Comparison of ENCODE assay signal across 8 cellular contexts in genomic region chr16:89490386-89491237, GRCh38. TPM values are rescaled to one million over a fixed set of nuclear protein-coding genes. Genes with fewer than 3 reads are reported as not detected.
DNase-seq lines count a peak whose midpoint lies in the region; ATAC-seq and TF ChIP-seq lines count a peak whose summit lies in the region.

Gene ANKRD11 (minus strand): TSS chr16:89490561. CDS start chr16:89317019, 173,542 bp downstream.

- peak within 1 kb of the TSS; percentile 66 for H3K4me3 ChIP-seq in IMR-90 (ENCODE audit: insufficient read depth, low read depth, low read length)
- H3K4me3 ChIP-seq in mononuclear cell (ENCODE audit: low read length), result peak within 1 kb of the TSS; percentile 95

- no peak within 1 kb of the TSS for H2BK120ac ChIP-seq in IMR-90 (ENCODE audit: low read depth, low read length)

- peak within 1 kb of the TSS; percentile 75; the same call in 1 of the 2 replicates for H3K56ac ChIP-seq in IMR-90 (ENCODE audit: extremely low read depth, insufficient read depth, low read length)

- BruUV-seq in IMR-90 (replicated peaks; lab: Mats Ljungman, UMichigan), result no TSS peak

- H3K79me1 ChIP-seq in IMR-90 (ENCODE audit: low read depth in 1 of 2, low read length in 2 of 2), result peaks cover 20 to 55% of the 10 kb centered on the region in 2 experiments

- H3K9me3 ChIP-seq in IMR-90 (ENCODE audit: control insufficient read depth, insufficient read depth, low read length), result no peaks in the 10 kb centered on the region
- no peaks in the 10 kb centered on the region for H3K9me3 ChIP-seq in mononuclear cell (ENCODE audit: low read depth, low read length)

- intact Hi-C loops in IMR-90 (cut with micrococcal nuclease), result loop anchor here (1.0 to 2.0 kb wide), 2 partner anchors 18 to 158 kb away; partner anchors contain the start of gene SPG7

- H2BK15ac ChIP-seq in IMR-90 (ENCODE audit: low read depth, low read length), result no peak within 1 kb of the TSS

- H3K27ac ChIP-seq in IMR-90 (ENCODE audit: insufficient read depth, low read length), result peak within 1 kb of the TSS; percentile 88

- H3K4me1 ChIP-seq in IMR-90 (ENCODE audit: control insufficient read depth, insufficient read depth, low read length) (peaks cover 13% of the 10 kb centered on the region), mononuclear cell (ENCODE audit: insufficient read depth, low read length) (peaks cover 63% of the 10 kb centered on the region)

- H3K18ac ChIP-seq in IMR-90 (ENCODE audit: low read depth, low read length), result peak within 1 kb of the TSS; percentile 16; the same call in 1 of the 2 replicates

- H2AFZ ChIP-seq in IMR-90 (replicated peaks; ENCODE audit: low read length, poor library complexity), result peak within 1 kb of the TSS; percentile 98

- peak within 1 kb of the TSS; percentile 11 for H3K14ac ChIP-seq in IMR-90 (replicated peaks; ENCODE audit: low read depth, low read length)

- peaks cover 3% of the 10 kb centered on the region; the same call in 1 of the 2 replicates for H3K36me3 ChIP-seq in IMR-90 (ENCODE audit: control insufficient read depth, insufficient read depth, low read length)

- peaks cover 17% of the 10 kb centered on the region for H3K9me1 ChIP-seq in IMR-90 (ENCODE audit: insufficient read depth, low read length)

- H3K4me2 ChIP-seq in IMR-90 (ENCODE audit: low read depth, low read length), result peak within 1 kb of the TSS; percentile 87

- in situ Hi-C loops in IMR-90 (cut with MboI; ENCODE audit: low sequenced_read_pairs), result no loop called here

- peak; percentile 95 for TF ChIP-seq POLR2A in IMR-90 (IDR thresholded peaks at IDR 0.05; ENCODE audit: low read depth, low read length)

- H3K23ac ChIP-seq in IMR-90 (ENCODE audit: low read depth, low read length), result peak within 1 kb of the TSS; percentile 89

- peak within 1 kb of the TSS; percentile 41; the same call in 1 of the 2 replicates for H4K5ac ChIP-seq in IMR-90 (ENCODE audit: low read depth, low read length)

- TF ChIP-seq RAD21 in IMR-90 (IDR thresholded peaks at IDR 0.05; ENCODE audit: low read length), result no peak

- peak within 1 kb of the TSS; percentile 38 for H4K91ac ChIP-seq in IMR-90 (ENCODE audit: insufficient read depth, low read depth, low read length)

- CTCF ChIA-PET in IMR-90 (lab: Yijun Ruan, JAX), result no interaction called here

- H2BK5ac ChIP-seq in IMR-90 (ENCODE audit: low read depth, low read length, poor library complexity, severe bottlenecking), result peak within 1 kb of the TSS; percentile 80

- dilution Hi-C loops in IMR-90 (cut with HindIII; ENCODE audit: low sequenced_read_pairs, unreplicated experiment), result no loop called here

- TF ChIP-seq CTCF in IMR-90 (conservative IDR thresholded peaks at IDR 0.05; ENCODE audit: low read depth, low read length), result no peak

- POLR2A ChIA-PET in IMR-90 (lab: Charles Lee; ENCODE audit: unreplicated experiment), result no interaction called here

- 0% methylated on average over 43 of the region's 105 CpGs; no CpG with 5 or more reads in 1 of the 2 experiments for WGBS in IMR-90 (ENCODE audit: extremely low coverage in 2 of 2, insufficient read length in 1 of 2), 2 experiments

- peak within 1 kb of the TSS; percentile 1 to 69; a peak in 2 of 4 replicates for H4K8ac ChIP-seq in IMR-90 (ENCODE audit: low read depth in 2 of 2, low read length in 2 of 2)

- H3K27me3 ChIP-seq in IMR-90 (ENCODE audit: control insufficient read depth, insufficient read depth, low read length), result no peaks in the 10 kb centered on the region
- no peaks in the 10 kb centered on the region for H3K27me3 ChIP-seq in mononuclear cell (ENCODE audit: insufficient read depth, low read length)

- ATAC-seq in GM21528 (IDR thresholded peaks at IDR 0.05; ENCODE audit: low FRiP score, unreplicated experiment) (peak; percentile 78), IMR-90 (ENCODE audit: low read depth) (peak; percentile 95)

- peaks cover 48% of the 10 kb centered on the region for H4K20me1 ChIP-seq in IMR-90 (ENCODE audit: insufficient read depth, low read length)

- H2AK9ac ChIP-seq in IMR-90 (replicated peaks; ENCODE audit: low read depth, low read length, poor library complexity), result peak within 1 kb of the TSS; percentile 96

- DNase-seq in DMS 273 (lab: John Stamatoyannopoulos, UW; ENCODE audit: unreplicated experiment) (peak; percentile 100), IMR-90 (peak; percentile 100), OCI-M1 (lab: John Stamatoyannopoulos, UW) (peak; percentile 100), activated T-cell treated with anti-CD3 and anti-CD28 coated beads for 24 hours (ENCODE audit: low read depth) (peak; percentile 98), epidermal melanocyte (ENCODE audit: insufficient read length, low spot score) (peak; percentile 98)
- DNase-seq in stimulated activated CD8-positive, alpha-beta memory T cell treated with anti-CD3 and anti-CD28 coated beads, Interleukin-4, amount 100 ng/mL, for 1 hour (ENCODE audit: low read depth in 2 of 2, low spot score in 1 of 2), result peak; percentile 91 to 97

- H2AK5ac ChIP-seq in IMR-90 (ENCODE audit: low read depth, low read length), result 0 out of 2 replicates have a peak within 1 kb of the TSS, but pooled peaks have one; percentile 53

- peak within 1 kb of the TSS; percentile 72; the same call in 1 of the 2 replicates for H3K4ac ChIP-seq in IMR-90 (ENCODE audit: low read depth, low read length)

- no peak within 1 kb of the TSS for H2BK20ac ChIP-seq in IMR-90 (ENCODE audit: low read depth, low read length)

- H3K9ac ChIP-seq in IMR-90 (ENCODE audit: low read depth, low read length), result peak within 1 kb of the TSS; percentile 67

TF ChIP-seq in IMR-90, 13 proteins besides CTCF, POLR2A, EP300 and RAD21:
- TF ChIP-seq FOS (IDR thresholded peaks at IDR 0.05; ENCODE audit: low read depth, low read length) (peak; percentile 45; the same call in 1 of the 2 replicates), ELK1 (IDR thresholded peaks at IDR 0.05; ENCODE audit: borderline replicate concordance, low read depth, low read length) (no peak), SMC3 (IDR thresholded peaks at IDR 0.05; ENCODE audit: low read depth, low read length) (peak; percentile 4; the same call in 1 of the 2 replicates), BHLHE40 (IDR thresholded peaks at IDR 0.05; ENCODE audit: low read depth, low read length) (peak; percentile 45; the same call in 1 of the 2 replicates), MAZ (IDR thresholded peaks at IDR 0.05; ENCODE audit: borderline replicate concordance, low read depth, low read length) (peak; percentile 69; the same call in 1 of the 2 replicates), CEBPB (IDR thresholded peaks at IDR 0.05; ENCODE audit: low read depth, low read length) (no peak)

RNA-seq across cellular contexts. Expression of gene ANKRD11, which starts in this region (rescaled TPM):
- total RNA-seq in IMR-90 (2012; rRNA removed) (28.1 and 46.8 TPM in 2 replicates), mononuclear cell (110 TPM)
- polyA plus RNA-seq in IMR-90 (2012; rRNA removed), result 67.8 and 71.9 TPM in 2 replicates
- 50.6 and 79.2 TPM in 2 replicates for polyA plus RNA-seq in IMR-90 (2012; cell fraction: cytosol; rRNA removed)
- polyA plus RNA-seq in IMR-90 (2012; cell fraction: nucleus; rRNA removed; ENCODE audit: low replicate concordance), result 174 and 231 TPM in 2 replicates

Comparison
In these comparisons a context has a peak if more than half of its experiments do, and no peak if none do; other contexts are left out.
1. Peak in every context shown above with its lines: DNase-seq, ATAC-seq, H3K4me3 ChIP-seq and H3K27ac ChIP-seq.